ENCODE assay signal across 16 cellular contexts in genomic region chr15:101198031-101198430, GRCh38. TPM values are rescaled to one million over a fixed set of nuclear protein-coding genes. Genes with fewer than 3 reads are reported as not detected.
DNase-seq lines count a peak whose midpoint lies in the region; ATAC-seq, FAIRE-seq and TF ChIP-seq lines count a peak whose summit lies in the region.
"Had no signal": no experiment of that assay in that cellular context is flagged by ENCODE, and none has a peak within 500 bp of the region (broad histone marks: within the 10 kb centered on the region; RNA-seq: fewer than 3 reads in every experiment).

No MANE protein-coding gene starts in this region.

- H3K27me3 ChIP-seq in astrocyte (ENCODE audit: insufficient read depth, low read length) (no peaks in the 10 kb centered on the region), neutrophil (no peaks in the 10 kb centered on the region)
- H3K27me3 ChIP-seq: gastrocnemius medialis, sigmoid colon had no signal

- peaks cover 3% of the 10 kb centered on the region for H3K36me3 ChIP-seq in astrocyte (ENCODE audit: insufficient read depth, low read length)
- no peaks in the 10 kb centered on the region for H3K36me3 ChIP-seq in neutrophil
- H3K36me3 ChIP-seq: gastrocnemius medialis, sigmoid colon had no signal

- H3K4me1 Mint-ChIP-seq in T-helper 1 cell treated with Interleukin-12 subunit alpha and Interleukin-12 subunit beta and Interleukin-4 antibody, amounts not matched to agents 30 μg/mL and 1 μg/mL, for 36 hours (ENCODE audit: low read depth): peaks cover 78% of the 10 kb centered on the region
- peaks cover 75% of the 10 kb centered on the region for H3K4me1 Mint-ChIP-seq in HFFc6 (ENCODE audit: low read depth)
- peaks cover 68% of the 10 kb centered on the region for H3K4me1 Mint-ChIP-seq in astrocyte (ENCODE audit: low read depth, unreplicated experiment)

- H3K79me2 ChIP-seq in astrocyte (ENCODE audit: insufficient read depth, low read length): peaks cover 86% of the 10 kb centered on the region

- no peak overlapping the region for H3K4me2 ChIP-seq in astrocyte (ENCODE audit: low read length)

- H3K36me3 Mint-ChIP-seq in T-helper 1 cell treated with Interleukin-12 subunit alpha and Interleukin-12 subunit beta and Interleukin-4 antibody, amounts not matched to agents 30 μg/mL and 1 μg/mL, for 36 hours (ENCODE audit: low read depth): peaks cover 2% of the 10 kb centered on the region
- H3K36me3 Mint-ChIP-seq in HFFc6 (ENCODE audit: low read depth) (no peaks in the 10 kb centered on the region; the same call in 1 of the 2 replicates), astrocyte (ENCODE audit: low read depth, unreplicated experiment) (peaks cover 1% of the 10 kb centered on the region)
- H3K36me3 Mint-ChIP-seq: naive B cell had no signal

- H3K27ac ChIP-seq in astrocyte (ENCODE audit: low read depth, low read length): peak overlapping the region; percentile 97
- peak overlapping the region; percentile 84 for H3K27ac ChIP-seq in neutrophil
- H3K27ac ChIP-seq: 22Rv1 had no signal

- H3K9ac ChIP-seq in astrocyte (ENCODE audit: low read length): peak overlapping the region; percentile 77

- H3K9me3 Mint-ChIP-seq in T-helper 1 cell treated with Interleukin-12 subunit alpha and Interleukin-12 subunit beta and Interleukin-4 antibody, amounts not matched to agents 30 μg/mL and 1 μg/mL, for 36 hours: no peaks in the 10 kb centered on the region
- no peaks in the 10 kb centered on the region for H3K9me3 Mint-ChIP-seq in HFFc6
- no peaks in the 10 kb centered on the region for H3K9me3 Mint-ChIP-seq in astrocyte (ENCODE audit: unreplicated experiment)
- H3K9me3 Mint-ChIP-seq: naive B cell had no signal

- TF ChIP-seq CTCF in HFFc6 (IDR thresholded peaks at IDR 0.05) (no peak), astrocyte (IDR thresholded peaks at IDR 0.05; ENCODE audit: insufficient read depth, low read depth, low read length) (no peak), neutrophil (IDR thresholded peaks at IDR 0.05) (no peak)

- no peaks in the 10 kb centered on the region for H3K27me3 Mint-ChIP-seq in T-helper 1 cell treated with Interleukin-12 subunit alpha and Interleukin-12 subunit beta and Interleukin-4 antibody, amounts not matched to agents 30 μg/mL and 1 μg/mL, for 36 hours (ENCODE audit: low read depth)
- H3K27me3 Mint-ChIP-seq in HFFc6 (ENCODE audit: insufficient read depth): no peaks in the 10 kb centered on the region
- no peaks in the 10 kb centered on the region for H3K27me3 Mint-ChIP-seq in astrocyte (ENCODE audit: low read depth, unreplicated experiment)
- H3K27me3 Mint-ChIP-seq: naive B cell had no signal

- ATAC-seq in HG03565 (IDR thresholded peaks at IDR 0.05; ENCODE audit: unreplicated experiment) (no peak), HG02610 (IDR thresholded peaks at IDR 0.05; ENCODE audit: unreplicated experiment) (no peak)
- ATAC-seq: gastrocnemius medialis had no signal

- peaks cover 50% of the 10 kb centered on the region for H4K20me1 ChIP-seq in astrocyte (ENCODE audit: insufficient read depth, low read length)

- H3K9me3 ChIP-seq in astrocyte (ENCODE audit: insufficient read depth, low read depth, low read length) (no peaks in the 10 kb centered on the region), neutrophil (no peaks in the 10 kb centered on the region)
- H3K9me3 ChIP-seq: gastrocnemius medialis, sigmoid colon had no signal

- DNase-seq in T-helper 1 cell: no peak
- DNase-seq in HFFc6: no peak
- no peak for DNase-seq in astrocyte (ENCODE audit: low read depth)
- DNase-seq in NCI-H748 treated with DMSO at 0.1 percent for 48 hours (lab: John Stamatoyannopoulos, UW): no peak
- DNase-seq: gastrocnemius medialis, KG1, naive B cell, NCI-H1417 treated with DMSO at 0.1 percent for 48 hours, NCI-H524 treated with DMSO at 0.1 percent for 48 hours, sigmoid colon had no signal

- no peak for FAIRE-seq in astrocyte (lab: Jason Lieb, UNC)
- FAIRE-seq: TTC549 had no signal

- H3K4me1 ChIP-seq in astrocyte (ENCODE audit: insufficient read depth, low read length) (peaks cover 41% of the 10 kb centered on the region), neutrophil (ENCODE audit: control insufficient read depth in 1 of 2, insufficient read depth in 1 of 2, low read depth in 1 of 2, low read length in 1 of 2) (peaks cover 64 to 72% of the 10 kb centered on the region in 2 experiments)

- no peak overlapping the region for H2AFZ ChIP-seq in astrocyte (ENCODE audit: low read depth, low read length)

- peak overlapping the region; percentile 86 for H3K27ac Mint-ChIP-seq in T-helper 1 cell treated with Interleukin-12 subunit alpha and Interleukin-12 subunit beta and Interleukin-4 antibody, amounts not matched to agents 30 μg/mL and 1 μg/mL, for 36 hours
- peak overlapping the region; percentile 92 for H3K27ac Mint-ChIP-seq in HFFc6
- peak overlapping the region; percentile 93 for H3K27ac Mint-ChIP-seq in astrocyte (ENCODE audit: unreplicated experiment)

- H3K4me3 ChIP-seq in astrocyte (ENCODE audit: insufficient read depth, low read depth, low read length) (no peak overlapping the region), neutrophil (ENCODE audit: low read depth in 1 of 2, low read length in 1 of 2) (no peak overlapping the region)
- H3K4me3 ChIP-seq: gastrocnemius medialis, sigmoid colon had no signal

- H3K4me3 Mint-ChIP-seq in T-helper 1 cell treated with Interleukin-12 subunit alpha and Interleukin-12 subunit beta and Interleukin-4 antibody, amounts not matched to agents 30 μg/mL and 1 μg/mL, for 36 hours: no peak overlapping the region
- H3K4me3 Mint-ChIP-seq in HFFc6 (no peak overlapping the region), astrocyte (ENCODE audit: unreplicated experiment) (peak overlapping the region; percentile 46)
- H3K4me3 Mint-ChIP-seq: naive B cell had no signal

RNA-seq across cellular contexts. Expression of gene CHSY1, which starts 53.8 kb away (rescaled TPM):
- total RNA-seq in HFFc6 (2021; fragmentation: NEBNext Ultra II Directional; extraction: Animal tissue kit (Norgen Biotek cat#: 25700)): 10 to 100 TPM; 29.2 to 44.2 (median 40.0) TPM
- 42.2 and 48.0 TPM in 2 replicates for total RNA-seq in astrocyte
